ENCODE assay signal across 31 cellular contexts in genomic region chr3:145022447-145022846, GRCh38.
"Had no signal": no experiment of that assay in that cellular context is flagged by ENCODE, and none has a peak within 500 bp of the region (broad histone marks: within the 10 kb centered on the region; RNA-seq: fewer than 3 reads in every experiment).

No MANE protein-coding gene starts in this region.

- H3K79me2 ChIP-seq: parathyroid adenoma had no signal

- H3K27ac Mint-ChIP-seq: naive thymus-derived CD8-positive, alpha-beta T cell; natural killer cell treated with Interleukin-12 subunit alpha and Interleukin-12 subunit beta and Interleukin-15 and Interleukin-18, amount 100 ng/mL, for 72 hours; nephron progenitor cell; progenitor cell of endocrine pancreas; stimulated activated memory B cell treated with anti-CD40 and anti-IgM and Interleukin-4, amounts not matched to agents 10 μg/mL and 1 μg/mL and 100 μg/mL, for 72 hours; stimulated activated naive CD8-positive, alpha-beta T cell treated with anti-CD3 and anti-CD28 coated beads, Interleukin-15, amount 100 ng/mL, for 72 hours; type B pancreatic cell had no signal

- H3K9me3 Mint-ChIP-seq: type B pancreatic cell had no signal

- H3K36me3 Mint-ChIP-seq: natural killer cell treated with Interleukin-12 subunit alpha and Interleukin-12 subunit beta and Interleukin-15 and Interleukin-18, amount 100 ng/mL, for 72 hours; stimulated activated memory B cell treated with anti-CD40 and anti-IgM and Interleukin-4, amounts not matched to agents 10 μg/mL and 1 μg/mL and 100 μg/mL, for 72 hours; type B pancreatic cell had no signal

- H3K9ac ChIP-seq: parathyroid adenoma had no signal

- H3K27me3 Mint-ChIP-seq: naive thymus-derived CD8-positive, alpha-beta T cell; natural killer cell treated with Interleukin-12 subunit alpha and Interleukin-12 subunit beta and Interleukin-15 and Interleukin-18, amount 100 ng/mL, for 72 hours; progenitor cell of endocrine pancreas; stimulated activated memory B cell treated with anti-CD40 and anti-IgM and Interleukin-4, amounts not matched to agents 10 μg/mL and 1 μg/mL and 100 μg/mL, for 72 hours; stimulated activated naive CD8-positive, alpha-beta T cell treated with anti-CD3 and anti-CD28 coated beads, Interleukin-15, amount 100 ng/mL, for 72 hours; type B pancreatic cell had no signal

- H3K4me3 ChIP-seq: ovary, psoas muscle, right lobe of liver, sigmoid colon, suprapubic skin, testis, tibial artery, transverse colon, upper lobe of right lung, uterus had no signal

- H2AFZ ChIP-seq: parathyroid adenoma had no signal

- H3K27me3 ChIP-seq: ovary, right lobe of liver, sigmoid colon, suprapubic skin, testis, tibial artery, transverse colon, upper lobe of right lung, uterus had no signal

- H3K27ac ChIP-seq: ovary, parathyroid adenoma, psoas muscle, right lobe of liver, sigmoid colon, suprapubic skin, testis, tibial artery, transverse colon, upper lobe of right lung, uterus had no signal

- FAIRE-seq: small intestine had no signal

- H3K9me3 ChIP-seq: ovary, psoas muscle, right lobe of liver, sigmoid colon, suprapubic skin, testis, tibial artery, upper lobe of right lung, uterus had no signal

- DNase-seq: naive thymus-derived CD8-positive, alpha-beta T cell; nephron progenitor cell; occipital lobe; ovary; posterior cingulate gyrus; psoas muscle; right cardiac atrium; right lobe of liver; sigmoid colon; small intestine; stimulated activated CD4-positive, alpha-beta T cell treated with anti-CD3 and anti-CD28 coated beads, Interleukin-15, amount 100 ng/mL, for 24 hours; stimulated activated CD4-positive, alpha-beta T cell treated with anti-CD3 and anti-CD28 coated beads, Interleukin-2, amount 100 ng/mL, for 24 hours; stimulated activated CD4-positive, alpha-beta T cell treated with anti-CD3 and anti-CD28 coated beads, Interleukin-2, amount 100 ng/mL, for 48 hours; stimulated activated CD4-positive, alpha-beta T cell treated with anti-CD3 and anti-CD28 coated beads, Interleukin-4, amount 100 ng/mL, for 24 hours; stimulated activated CD8-positive, alpha-beta memory T cell treated with anti-CD3 and anti-CD28 coated beads, Interleukin-4, amount 100 ng/mL, for 48 hours; stimulated activated naive CD4-positive, alpha-beta T cell; stimulated activated naive CD8-positive, alpha-beta T cell treated with anti-CD3 and anti-CD28 coated beads, Interleukin-15, amount 100 ng/mL, for 72 hours; stimulated activated naive CD8-positive, alpha-beta T cell treated with anti-CD3 and anti-CD28 coated beads, Interleukin-15, Interleukin-2, amounts not matched to agents 100 U/mL and 50 U/mL, for 24 hours; substantia nigra; testis; tibial artery; transverse colon; upper lobe of right lung; uterus had no signal

- H3K4me1 Mint-ChIP-seq: naive thymus-derived CD8-positive, alpha-beta T cell; nephron progenitor cell; neural crest cell; stimulated activated memory B cell treated with anti-CD40 and anti-IgM and Interleukin-4, amounts not matched to agents 10 μg/mL and 1 μg/mL and 100 μg/mL, for 72 hours; stimulated activated naive CD8-positive, alpha-beta T cell treated with anti-CD3 and anti-CD28 coated beads, Interleukin-15, amount 100 ng/mL, for 72 hours had no signal

- ATAC-seq: naive thymus-derived CD8-positive, alpha-beta T cell; natural killer cell treated with Interleukin-12 subunit alpha and Interleukin-12 subunit beta and Interleukin-15 and Interleukin-18, amount 100 ng/mL, for 72 hours; psoas muscle; right cardiac atrium; right lobe of liver; stimulated activated memory B cell treated with anti-CD40 and anti-IgM and Interleukin-4, amounts not matched to agents 10 μg/mL and 1 μg/mL and 100 μg/mL, for 72 hours; stimulated activated naive CD8-positive, alpha-beta T cell treated with anti-CD3 and anti-CD28 coated beads, Interleukin-15, amount 100 ng/mL, for 72 hours; stimulated activated naive CD8-positive, alpha-beta T cell treated with anti-CD3 and anti-CD28 coated beads, Interleukin-15, Interleukin-2, amounts not matched to agents 100 U/mL and 50 U/mL, for 24 hours; upper lobe of right lung had no signal

- H3K4me3 Mint-ChIP-seq: naive thymus-derived CD8-positive, alpha-beta T cell; natural killer cell treated with Interleukin-12 subunit alpha and Interleukin-12 subunit beta and Interleukin-15 and Interleukin-18, amount 100 ng/mL, for 72 hours; nephron progenitor cell; neural crest cell; stimulated activated memory B cell treated with anti-CD40 and anti-IgM and Interleukin-4, amounts not matched to agents 10 μg/mL and 1 μg/mL and 100 μg/mL, for 72 hours; stimulated activated naive CD8-positive, alpha-beta T cell treated with anti-CD3 and anti-CD28 coated beads, Interleukin-15, amount 100 ng/mL, for 72 hours; type B pancreatic cell had no signal

- H3K36me3 ChIP-seq: ovary, right lobe of liver, sigmoid colon, suprapubic skin, tibial artery, transverse colon, upper lobe of right lung, uterus had no signal

- H3K4me1 ChIP-seq: parathyroid adenoma, psoas muscle, right lobe of liver, sigmoid colon, suprapubic skin, testis, tibial artery, transverse colon, upper lobe of right lung, uterus had no signal
